ENCODE assay signal across 1 cellular context in the genomic region with DNA sequence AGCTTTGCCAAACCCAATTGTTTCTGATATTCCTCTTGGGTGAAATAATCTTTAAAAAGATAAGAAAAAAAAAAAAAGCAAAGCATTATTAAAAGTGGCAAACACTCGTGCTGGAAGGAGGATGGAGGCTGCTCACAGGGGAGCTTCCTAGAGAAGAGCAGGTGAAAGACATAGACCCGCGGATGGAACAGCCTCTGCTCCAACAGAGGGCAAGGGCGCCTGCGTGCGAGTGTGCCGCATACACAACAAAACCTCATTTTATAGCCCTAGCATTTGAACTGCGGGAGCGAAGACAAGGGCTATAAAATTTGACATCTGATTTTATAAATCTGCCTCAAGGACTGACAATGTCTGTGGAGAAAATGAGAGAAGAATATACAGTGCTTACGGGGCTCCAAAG.
TF ChIP-seq lines count a peak whose summit lies in the region.

No MANE protein-coding gene starts in this region.

TF ChIP-seq in K562, 482 proteins besides CTCF, POLR2A, EP300 and RAD21 (continued from another document):
- TF ChIP-seq, protein P1, sequence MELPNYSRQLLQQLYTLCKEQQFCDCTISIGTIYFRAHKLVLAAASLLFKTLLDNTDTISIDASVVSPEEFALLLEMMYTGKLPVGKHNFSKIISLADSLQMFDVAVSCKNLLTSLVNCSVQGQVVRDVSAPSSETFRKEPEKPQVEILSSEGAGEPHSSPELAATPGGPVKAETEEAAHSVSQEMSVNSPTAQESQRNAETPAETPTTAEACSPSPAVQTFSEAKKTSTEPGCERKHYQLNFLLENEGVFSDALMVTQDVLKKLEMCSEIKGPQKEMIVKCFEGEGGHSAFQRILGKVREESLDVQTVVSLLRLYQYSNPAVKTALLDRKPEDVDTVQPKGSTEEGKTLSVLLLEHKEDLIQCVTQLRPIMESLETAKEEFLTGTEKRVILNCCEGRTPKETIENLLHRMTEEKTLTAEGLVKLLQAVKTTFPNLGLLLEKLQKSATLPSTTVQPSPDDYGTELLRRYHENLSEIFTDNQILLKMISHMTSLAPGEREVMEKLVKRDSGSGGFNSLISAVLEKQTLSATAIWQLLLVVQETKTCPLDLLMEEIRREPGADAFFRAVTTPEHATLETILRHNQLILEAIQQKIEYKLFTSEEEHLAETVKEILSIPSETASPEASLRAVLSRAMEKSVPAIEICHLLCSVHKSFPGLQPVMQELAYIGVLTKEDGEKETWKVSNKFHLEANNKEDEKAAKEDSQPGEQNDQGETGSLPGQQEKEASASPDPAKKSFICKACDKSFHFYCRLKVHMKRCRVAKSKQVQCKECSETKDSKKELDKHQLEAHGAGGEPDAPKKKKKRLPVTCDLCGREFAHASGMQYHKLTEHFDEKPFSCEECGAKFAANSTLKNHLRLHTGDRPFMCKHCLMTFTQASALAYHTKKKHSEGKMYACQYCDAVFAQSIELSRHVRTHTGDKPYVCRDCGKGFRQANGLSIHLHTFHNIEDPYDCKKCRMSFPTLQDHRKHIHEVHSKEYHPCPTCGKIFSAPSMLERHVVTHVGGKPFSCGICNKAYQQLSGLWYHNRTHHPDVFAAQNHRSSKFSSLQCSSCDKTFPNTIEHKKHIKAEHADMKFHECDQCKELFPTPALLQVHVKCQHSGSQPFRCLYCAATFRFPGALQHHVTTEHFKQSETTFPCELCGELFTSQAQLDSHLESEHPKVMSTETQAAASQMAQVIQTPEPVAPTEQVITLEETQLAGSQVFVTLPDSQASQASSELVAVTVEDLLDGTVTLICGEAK (IDR thresholded peaks at IDR 0.05): no peak
- TF ChIP-seq, protein P1 (CRISPR knock-in tag; IDR thresholded peaks at IDR 0.05): no peak
- no peak for TF ChIP-seq DACH1 (IDR thresholded peaks at IDR 0.05; ENCODE audit: partially characterized antibody)
- no peak for TF ChIP-seq ZNF143 (CRISPR knock-in tag; IDR thresholded peaks at IDR 0.05)
- TF ChIP-seq HMG20B (CRISPR knock-in tag; IDR thresholded peaks at IDR 0.05): no peak
- TF ChIP-seq ZNF311 (CRISPR knock-in tag; IDR thresholded peaks at IDR 0.05): no peak
